In the genomic region with DNA sequence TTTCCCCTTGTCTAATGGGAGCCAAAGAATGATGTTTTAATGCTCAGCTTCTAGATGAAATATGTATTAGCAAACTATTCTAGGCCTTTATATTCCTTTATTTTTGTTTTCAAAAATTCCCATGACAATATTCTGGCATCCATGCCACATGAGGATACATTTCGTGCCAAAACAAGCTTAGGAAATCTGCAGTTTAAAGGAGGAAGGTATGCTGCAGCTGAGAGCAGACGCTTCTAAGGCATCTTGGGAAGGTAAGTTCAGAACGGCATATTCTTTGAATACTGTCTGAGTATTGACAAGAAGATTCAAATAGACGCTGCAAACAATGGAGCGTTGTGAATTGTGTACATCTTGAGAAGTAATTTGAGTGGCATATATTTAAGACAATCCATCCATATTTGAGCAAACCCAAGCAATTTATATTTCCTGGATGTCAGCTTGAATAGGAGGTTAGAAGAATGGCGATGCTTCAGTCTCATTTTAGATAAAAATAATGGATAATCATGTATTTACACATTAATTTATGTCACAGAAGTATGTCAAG, we compare ENCODE assay signal across 20 cellular contexts.
DNase-seq lines count a peak whose midpoint lies in the region; ATAC-seq and TF ChIP-seq lines count a peak whose summit lies in the region.
"Had no signal": no experiment of that assay in that cellular context is flagged by ENCODE, and none has a peak within 500 bp of the region (broad histone marks: within the 10 kb centered on the region; RNA-seq: fewer than 3 reads in every experiment).

No MANE protein-coding gene starts in this region.

- TF ChIP-seq POLR2A in spleen (IDR thresholded peaks at IDR 0.05) (no peak), ovary (IDR thresholded peaks at IDR 0.05) (no peak)

- peak overlapping the region; percentile 76 for H3K27ac Mint-ChIP-seq in activated T-cell treated with anti-CD3 and anti-CD28 coated beads, Interleukin-2, amount 50 U/mL, for 24 hours
- H3K27ac Mint-ChIP-seq: brain had no signal

- intact Hi-C loops in spleen (cut with DNase I; ENCODE audit: low total_unique reads) (no loop called here), ovary (cut with DNase I) (no loop called here)

- peaks cover 18% of the 10 kb centered on the region for H3K4me1 Mint-ChIP-seq in activated T-cell treated with anti-CD3 and anti-CD28 coated beads, Interleukin-2, amount 50 U/mL, for 24 hours (ENCODE audit: low read depth)
- H3K4me1 Mint-ChIP-seq in activated T-cell treated with anti-CD3 and anti-CD28 coated beads, Interleukin-2, amount 50 U/mL, for 4 hours (ENCODE audit: low read depth) = peaks cover 13% of the 10 kb centered on the region

- peaks cover 0 to 5% (median 0%) of the 10 kb centered on the region in 8 donors for H3K9me3 ChIP-seq in spleen
- H3K9me3 ChIP-seq in ovary = no peaks in the 10 kb centered on the region
- H3K9me3 ChIP-seq: testis had no signal

- H3K4me3 ChIP-seq in spleen = peak overlapping the region in 3 of 8 donors; percentile 0 to 17 (median 3)
- H3K4me3 ChIP-seq in ovary = no peak overlapping the region
- H3K4me3 ChIP-seq: skin epidermis, testis had no signal

- H3K36me3 Mint-ChIP-seq in activated T-cell treated with anti-CD3 and anti-CD28 coated beads, Interleukin-2, amount 50 U/mL, for 24 hours (ENCODE audit: low read depth) = no peaks in the 10 kb centered on the region
- H3K36me3 Mint-ChIP-seq in activated T-cell treated with anti-CD3 and anti-CD28 coated beads, Interleukin-2, amount 50 U/mL, for 4 hours (ENCODE audit: insufficient read depth) = no peaks in the 10 kb centered on the region
- H3K36me3 Mint-ChIP-seq: brain had no signal

- peaks cover 3% of the 10 kb centered on the region for H3K9me3 Mint-ChIP-seq in activated T-cell treated with anti-CD3 and anti-CD28 coated beads, Interleukin-2, amount 50 U/mL, for 24 hours
- no peaks in the 10 kb centered on the region for H3K9me3 Mint-ChIP-seq in activated T-cell treated with anti-CD3 and anti-CD28 coated beads, Interleukin-2, amount 50 U/mL, for 4 hours

- H3K36me3 ChIP-seq in spleen (no peaks in the 10 kb centered on the region), ovary (no peaks in the 10 kb centered on the region)

- no peak for TF ChIP-seq EP300 in ovary (IDR thresholded peaks at IDR 0.05)

- WGBS in spleen, 5 donors = 77 to 88% (median 83%) methylated on average over 6 of the region's 6 CpGs
- WGBS in ovary, 3 donors = 25 to 44% (median 30%) methylated on average over 6 of the region's 6 CpGs

- ATAC-seq in activated T-cell treated with anti-CD3 and anti-CD28 coated beads, Interleukin-2, amount 50 U/mL, for 4 hours = no peak
- ATAC-seq in HG03520 (IDR thresholded peaks at IDR 0.05; ENCODE audit: unreplicated experiment) = no peak

- in situ Hi-C loops in SK-MEL-5 (cut with HindIII; ENCODE audit: low pct_unique_long_range_greater_than_20kb, low sequenced_read_pairs) = no loop called here

- peaks cover 0 to 15% (median 5%) of the 10 kb centered on the region in 6 donors for H3K4me1 ChIP-seq in spleen
- no peaks in the 10 kb centered on the region for H3K4me1 ChIP-seq in ovary (ENCODE audit: insufficient read depth)

- H3K4me3 Mint-ChIP-seq in activated T-cell treated with anti-CD3 and anti-CD28 coated beads, Interleukin-2, amount 50 U/mL, for 24 hours = peak overlapping the region; percentile 25
- no peak overlapping the region for H3K4me3 Mint-ChIP-seq in activated T-cell treated with anti-CD3 and anti-CD28 coated beads, Interleukin-2, amount 50 U/mL, for 4 hours
- H3K4me3 Mint-ChIP-seq: brain had no signal

- no peak for DNase-seq in activated T-cell treated with anti-CD3 and anti-CD28 coated beads, Interleukin-2, amount 50 U/mL, for 24 hours
- no peak for DNase-seq in activated T-cell treated with anti-CD3 and anti-CD28 coated beads, Interleukin-2, amount 50 U/mL, for 4 hours
- DNase-seq in SK-MEL-5 (ENCODE audit: low read depth, low spot score) = peak; percentile 13
- peak; percentile 3 for DNase-seq in fibroblast of gingiva (ENCODE audit: low read depth)
- DNase-seq in spleen = no peak
- no peak for DNase-seq in NOMO-1 treated with dmso at 0.1 percent for 144 hours (lab: John Stamatoyannopoulos, UW; ENCODE audit: unreplicated experiment)
- DNase-seq in ovary = no peak
- DNase-seq: activated CD8-positive, alpha-beta memory T cell treated with anti-CD3 and anti-CD28 coated beads, Interleukin-2, amount 50 U/mL, for 48 hours; activated naive CD4-positive, alpha-beta T cell treated with anti-CD3 and anti-CD28 coated beads, Interleukin-2, amount 50 U/mL, for 16 hours; C1 segment of cervical spinal cord; erythroblast; NCI-H1092; NCI-H526; posterior cingulate gyrus; stimulated activated CD4-positive, alpha-beta T cell treated with anti-CD3 and anti-CD28 coated beads, Interleukin-4, amount 100 ng/mL, for 24 hours; T-helper 9 cell; testis had no signal

- no peaks in the 10 kb centered on the region for H3K27me3 Mint-ChIP-seq in activated T-cell treated with anti-CD3 and anti-CD28 coated beads, Interleukin-2, amount 50 U/mL, for 24 hours
- no peaks in the 10 kb centered on the region for H3K27me3 Mint-ChIP-seq in activated T-cell treated with anti-CD3 and anti-CD28 coated beads, Interleukin-2, amount 50 U/mL, for 4 hours (ENCODE audit: low read depth)

- TF ChIP-seq CTCF in spleen (IDR thresholded peaks at IDR 0.05 in 8 of 11, conservative IDR thresholded peaks at IDR 0.05 in 3 of 11) (no peak), ovary (IDR thresholded peaks at IDR 0.05) (no peak)

- H3K27ac ChIP-seq in spleen (peak overlapping the region in 6 of 8 donors; percentile 40 to 70 (median 48)), ovary (peak overlapping the region in 1 of 2 donors; percentile 75)

- H3K27me3 ChIP-seq in spleen (replicated peaks in 1 of 7) (no peaks in the 10 kb centered on the region), ovary (no peaks in the 10 kb centered on the region)
- H3K27me3 ChIP-seq: testis had no signal

Comparison
In these comparisons a context has a peak if more than half of its experiments do, and no peak if none do; other contexts are left out.
1. DNase-seq: peak in SK-MEL-5 (single experiment) and fibroblast of gingiva (single experiment); none in activated T-cell treated with anti-CD3 and anti-CD28 coated beads, Interleukin-2, amount 50 U/mL, for 24 hours (single experiment), activated T-cell treated with anti-CD3 and anti-CD28 coated beads, Interleukin-2, amount 50 U/mL, for 4 hours (single experiment), spleen (single experiment), NOMO-1 treated with dmso at 0.1 percent for 144 hours (single experiment) and ovary (0 of 5).